Comparison of ENCODE assay signal across 8 cellular contexts in genomic region chr10:71268247-71268691, GRCh38. TPM values are rescaled to one million over a fixed set of nuclear protein-coding genes. Genes with fewer than 3 reads are reported as not detected.
DNase-seq lines count a peak whose midpoint lies in the region; ATAC-seq and TF ChIP-seq lines count a peak whose summit lies in the region.

No MANE protein-coding gene starts in this region.

- no peaks in the 10 kb centered on the region for H3K27me3 Mint-ChIP-seq in activated CD4-positive, alpha-beta T cell treated with anti-CD3 and anti-CD28 coated beads for 36 hours

- H3K4me1 Mint-ChIP-seq in activated CD4-positive, alpha-beta T cell treated with anti-CD3 and anti-CD28 coated beads for 36 hours = no peaks in the 10 kb centered on the region

- TF ChIP-seq POLR2A in GM18505 (IDR thresholded peaks at IDR 0.05; ENCODE audit: borderline replicate concordance, extremely low read depth, insufficient read depth, insufficient read length) = no peak

- POLR2A ChIA-PET in activated CD4-positive, alpha-beta T cell treated with anti-CD3 and anti-CD28 coated beads for 36 hours (lab: Charles Lee) = no interaction called here

- in situ Hi-C loops in GM13977 (cut with MboI; ENCODE audit: low pct_unique_long_range_greater_than_20kb, low sequenced_read_pairs, unreplicated experiment) = no loop called here

- ATAC-seq in HG02642 (IDR thresholded peaks at IDR 0.05; ENCODE audit: poor library complexity, unreplicated experiment) = no peak
- no peak for ATAC-seq in activated CD4-positive, alpha-beta T cell treated with anti-CD3 and anti-CD28 coated beads for 36 hours
- ATAC-seq in GM18505 (IDR thresholded peaks at IDR 0.05; ENCODE audit: unreplicated experiment) = no peak

- CTCF ChIA-PET in activated CD4-positive, alpha-beta T cell treated with anti-CD3 and anti-CD28 coated beads for 36 hours (lab: Charles Lee) = interaction anchor here (1.1 kb wide), 1 partner anchor 329 kb away, joined by 3 read pairs; no protein-coding TSS in a partner anchor

- peak; percentile 82 for TF ChIP-seq CTCF in AG09319 (IDR thresholded peaks at IDR 0.05; ENCODE audit: low read depth, low read length)
- TF ChIP-seq CTCF in GM13977 (IDR thresholded peaks at IDR 0.05; ENCODE audit: extremely low read depth, insufficient read depth, missing control alignments) = no peak

- peak; percentile 23; the same call in 1 of the 2 replicates for TF ChIP-seq RAD21 in Ishikawa (IDR thresholded peaks at IDR 0.05; ENCODE audit: low read depth)

- no peak overlapping the region for H3K27ac Mint-ChIP-seq in activated CD4-positive, alpha-beta T cell treated with anti-CD3 and anti-CD28 coated beads for 36 hours

- H3K4me3 Mint-ChIP-seq in activated CD4-positive, alpha-beta T cell treated with anti-CD3 and anti-CD28 coated beads for 36 hours = no peak overlapping the region

- DNase-seq in AG09319 (ENCODE audit: extremely low read depth, low read depth) = no peak
- peak; percentile 26 for DNase-seq in dedifferentiated amniotic fluid mesenchymal stem cell (ENCODE audit: extremely low spot score)
- peak; percentile 66 to 77 for DNase-seq in lung microvascular endothelial cell (ENCODE audit: low read depth in 2 of 2)
- no peak for DNase-seq in GM13977 (ENCODE audit: low spot score)
- no peak for DNase-seq in activated CD4-positive, alpha-beta T cell treated with anti-CD3 and anti-CD28 coated beads for 36 hours

- H3K36me3 Mint-ChIP-seq in activated CD4-positive, alpha-beta T cell treated with anti-CD3 and anti-CD28 coated beads for 36 hours (ENCODE audit: low read depth) = no peaks in the 10 kb centered on the region

- H3K9me3 Mint-ChIP-seq in activated CD4-positive, alpha-beta T cell treated with anti-CD3 and anti-CD28 coated beads for 36 hours (ENCODE audit: low read depth) = no peaks in the 10 kb centered on the region

- TF ChIP-seq EP300 in Ishikawa (IDR thresholded peaks at IDR 0.05; ENCODE audit: borderline replicate concordance) = no peak

- intact Hi-C loops in activated CD4-positive, alpha-beta T cell treated with anti-CD3 and anti-CD28 coated beads for 36 hours (cut with DNase I, micrococcal nuclease) = no loop called here

TF ChIP-seq in Ishikawa, 13 proteins besides CTCF, POLR2A, EP300 and RAD21:
- no peak for TF ChIP-seq FOXM1 (IDR thresholded peaks at IDR 0.05; ENCODE audit: borderline replicate concordance, low read depth)
- no peak for TF ChIP-seq NFIC (IDR thresholded peaks at IDR 0.05)
- TF ChIP-seq, protein P1, sequence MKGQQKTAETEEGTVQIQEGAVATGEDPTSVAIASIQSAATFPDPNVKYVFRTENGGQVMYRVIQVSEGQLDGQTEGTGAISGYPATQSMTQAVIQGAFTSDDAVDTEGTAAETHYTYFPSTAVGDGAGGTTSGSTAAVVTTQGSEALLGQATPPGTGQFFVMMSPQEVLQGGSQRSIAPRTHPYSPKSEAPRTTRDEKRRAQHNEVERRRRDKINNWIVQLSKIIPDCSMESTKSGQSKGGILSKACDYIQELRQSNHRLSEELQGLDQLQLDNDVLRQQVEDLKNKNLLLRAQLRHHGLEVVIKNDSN (IDR thresholded peaks at IDR 0.05) = no peak
- no peak for TF ChIP-seq TAF1 (IDR thresholded peaks at IDR 0.05; ENCODE audit: low read depth)
- no peak for TF ChIP-seq EGR1 (IDR thresholded peaks at IDR 0.05)
- TF ChIP-seq TEAD4 (IDR thresholded peaks at IDR 0.05) = no peak

RNA-seq across cellular contexts. Expression of gene SLC29A3, which starts 50.8 kb away (rescaled TPM):
- total RNA-seq in lung microvascular endothelial cell = 1.3 and 2.6 TPM in 2 replicates
- total RNA-seq in activated CD4-positive, alpha-beta T cell treated with anti-CD3 and anti-CD28 coated beads for 36 hours = 1 to 10 TPM; 2.4 to 2.6 TPM

RNA-seq across cellular contexts. Expression of gene UNC5B, which starts 55.9 kb away (rescaled TPM):
- 10.9 and 12.9 TPM in 2 replicates for total RNA-seq in lung microvascular endothelial cell
- under 1 TPM; 0.05 to 0.09 TPM for total RNA-seq in activated CD4-positive, alpha-beta T cell treated with anti-CD3 and anti-CD28 coated beads for 36 hours

Comparison
In these comparisons a context has a peak if more than half of its experiments do, and no peak if none do; other contexts are left out.
1. DNase-seq: peak in dedifferentiated amniotic fluid mesenchymal stem cell (single experiment) and lung microvascular endothelial cell (2 of 2); none in AG09319 (single experiment), GM13977 (single experiment) and activated CD4-positive, alpha-beta T cell treated with anti-CD3 and anti-CD28 coated beads for 36 hours (single experiment).
2. RNA of gene UNC5B, which starts 55.9 kb away (total RNA-seq): 10.9 to 12.9 TPM in lung microvascular endothelial cell; 0.05 to 0.09 TPM in activated CD4-positive, alpha-beta T cell treated with anti-CD3 and anti-CD28 coated beads for 36 hours; every median in the first group is over 10 times any median in the second.